Comparison of ENCODE assay signal across 22 cellular contexts in genomic region chr3:177519588-177519987, GRCh38.
"Had no signal": no experiment of that assay in that cellular context is flagged by ENCODE, and none has a peak within 500 bp of the region (broad histone marks: within the 10 kb centered on the region; RNA-seq: fewer than 3 reads in every experiment).

No MANE protein-coding gene starts in this region.

- H3K9me3 Mint-ChIP-seq: activated T-cell treated with anti-CD3 and anti-CD28 coated beads, Interleukin-2, amount 50 U/mL, for 24 hours; central memory CD8-positive, alpha-beta T cell; immature natural killer cell had no signal

- ATAC-seq: activated CD8-positive, alpha-beta T cell treated with anti-CD3 and anti-CD28 coated beads, Interleukin-2, amount 10 ng/mL, durations not matched to agents 7 days and 5 days; esophagus mucosa; natural killer cell treated with Interleukin-12 subunit alpha and Interleukin-12 subunit beta and Interleukin-15 and Interleukin-18, amount 100 ng/mL, for 72 hours had no signal

- DNase-seq: activated B cell treated with CpG ODN at 0.5 μM for 24 hours; activated CD4-positive, alpha-beta T cell treated with anti-CD3 and anti-CD28 coated beads, Interleukin-2, amount 10 ng/mL, durations not matched to agents 7 days and 5 days; activated CD8-positive, alpha-beta T cell treated with anti-CD3 and anti-CD28 coated beads, Interleukin-2, amount 10 ng/mL, durations not matched to agents 7 days and 5 days; activated naive CD4-positive, alpha-beta T cell treated with anti-CD3 and anti-CD28 coated beads, Interleukin-2, amount 50 U/mL, for 16 hours; activated T-cell treated with anti-CD3 and anti-CD28 coated beads, Interleukin-2, amount 50 U/mL, for 24 hours; aorta; brain microvascular endothelial cell; effector CD8-positive, alpha-beta T cell; immature natural killer cell; occipital lobe; posterior cingulate gyrus; retina; stimulated activated CD4-positive, alpha-beta T cell treated with anti-CD3 and anti-CD28 coated beads, Interleukin-2, amount 100 ng/mL, for 24 hours; T-helper 1 cell; T-helper 9 cell; transverse colon had no signal

- H3K4me1 Mint-ChIP-seq: activated B cell treated with CpG ODN at 0.5 μM for 24 hours; central memory CD8-positive, alpha-beta T cell had no signal

- H3K36me3 Mint-ChIP-seq: natural killer cell treated with Interleukin-12 subunit alpha and Interleukin-12 subunit beta and Interleukin-15 and Interleukin-18, amount 100 ng/mL, for 72 hours had no signal

- H3K4me3 Mint-ChIP-seq: activated B cell treated with CpG ODN at 0.5 μM for 24 hours; activated CD4-positive, alpha-beta T cell treated with anti-CD3 and anti-CD28 coated beads, Interleukin-2, amount 10 ng/mL, durations not matched to agents 7 days and 5 days; activated CD8-positive, alpha-beta T cell treated with anti-CD3 and anti-CD28 coated beads, Interleukin-2, amount 10 ng/mL, durations not matched to agents 7 days and 5 days; activated T-cell treated with anti-CD3 and anti-CD28 coated beads, Interleukin-2, amount 50 U/mL, for 24 hours; central memory CD8-positive, alpha-beta T cell; immature natural killer cell; natural killer cell treated with Interleukin-12 subunit alpha and Interleukin-12 subunit beta and Interleukin-15 and Interleukin-18, amount 100 ng/mL, for 72 hours; stimulated activated naive CD8-positive, alpha-beta T cell treated with anti-CD3 and anti-CD28 coated beads, Interleukin-15, Interleukin-2, amounts not matched to agents 100 ng/mL and 50 ng/mL, for 24 hours had no signal

- H3K27me3 ChIP-seq: brain microvascular endothelial cell, suprapubic skin, transverse colon, vagina had no signal

- H3K36me3 ChIP-seq: brain microvascular endothelial cell, suprapubic skin, transverse colon, vagina had no signal

- H3K9me3 ChIP-seq: suprapubic skin, transverse colon, vagina had no signal

- H3K27ac ChIP-seq: brain microvascular endothelial cell, suprapubic skin, transverse colon, vagina had no signal

- H3K27ac Mint-ChIP-seq: activated B cell treated with CpG ODN at 0.5 μM for 24 hours; activated CD4-positive, alpha-beta T cell treated with anti-CD3 and anti-CD28 coated beads, Interleukin-2, amount 10 ng/mL, durations not matched to agents 7 days and 5 days; activated CD8-positive, alpha-beta T cell treated with anti-CD3 and anti-CD28 coated beads, Interleukin-2, amount 10 ng/mL, durations not matched to agents 7 days and 5 days; activated T-cell treated with anti-CD3 and anti-CD28 coated beads, Interleukin-2, amount 50 U/mL, for 24 hours; immature natural killer cell; stimulated activated naive CD8-positive, alpha-beta T cell treated with anti-CD3 and anti-CD28 coated beads, Interleukin-15, Interleukin-2, amounts not matched to agents 100 ng/mL and 50 ng/mL, for 24 hours had no signal

- H3K4me3 ChIP-seq: suprapubic skin, transverse colon, vagina had no signal
